Comparison of ENCODE assay signal across 1 cellular context in the genomic region with DNA sequence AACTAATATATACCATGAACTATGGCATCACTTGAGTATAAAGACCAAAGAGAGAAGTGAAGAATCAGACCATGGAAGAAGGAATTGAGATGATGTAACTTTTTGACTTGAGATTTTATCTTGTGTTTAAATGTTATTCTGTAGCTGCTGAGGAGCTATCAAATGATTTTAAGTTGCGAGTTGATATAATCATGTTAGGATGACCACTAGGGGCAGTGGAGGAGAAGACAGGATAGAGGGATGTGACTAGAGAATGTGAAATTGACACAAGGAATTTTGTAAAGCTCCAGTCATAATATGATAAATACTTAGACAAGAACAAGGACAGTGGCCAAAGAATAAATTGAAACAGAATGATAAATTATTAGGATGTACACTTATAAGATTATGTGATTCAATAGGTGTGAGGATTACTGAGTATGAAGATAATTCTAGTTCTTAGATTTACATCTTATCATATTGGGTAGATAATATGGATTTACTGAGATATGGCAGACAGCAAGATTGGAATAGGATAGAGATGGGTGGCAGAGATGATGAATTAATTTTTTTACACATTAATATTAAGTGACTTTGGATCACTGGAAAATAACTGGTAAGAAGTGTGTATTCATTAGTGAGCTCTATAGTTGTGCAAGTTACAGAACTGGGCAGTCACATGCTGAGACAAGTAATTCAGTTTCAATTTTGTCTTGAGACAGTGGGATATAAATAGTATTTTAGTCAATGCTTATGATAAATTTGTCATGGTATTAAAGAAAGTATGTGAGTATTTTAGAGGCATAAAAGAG.
TF ChIP-seq lines count a peak whose summit lies in the region.

No MANE protein-coding gene starts in this region.

TF ChIP-seq in GM23338, 12 proteins besides CTCF, POLR2A, EP300 and RAD21 (continued from another document):
- TF ChIP-seq, protein P1, sequence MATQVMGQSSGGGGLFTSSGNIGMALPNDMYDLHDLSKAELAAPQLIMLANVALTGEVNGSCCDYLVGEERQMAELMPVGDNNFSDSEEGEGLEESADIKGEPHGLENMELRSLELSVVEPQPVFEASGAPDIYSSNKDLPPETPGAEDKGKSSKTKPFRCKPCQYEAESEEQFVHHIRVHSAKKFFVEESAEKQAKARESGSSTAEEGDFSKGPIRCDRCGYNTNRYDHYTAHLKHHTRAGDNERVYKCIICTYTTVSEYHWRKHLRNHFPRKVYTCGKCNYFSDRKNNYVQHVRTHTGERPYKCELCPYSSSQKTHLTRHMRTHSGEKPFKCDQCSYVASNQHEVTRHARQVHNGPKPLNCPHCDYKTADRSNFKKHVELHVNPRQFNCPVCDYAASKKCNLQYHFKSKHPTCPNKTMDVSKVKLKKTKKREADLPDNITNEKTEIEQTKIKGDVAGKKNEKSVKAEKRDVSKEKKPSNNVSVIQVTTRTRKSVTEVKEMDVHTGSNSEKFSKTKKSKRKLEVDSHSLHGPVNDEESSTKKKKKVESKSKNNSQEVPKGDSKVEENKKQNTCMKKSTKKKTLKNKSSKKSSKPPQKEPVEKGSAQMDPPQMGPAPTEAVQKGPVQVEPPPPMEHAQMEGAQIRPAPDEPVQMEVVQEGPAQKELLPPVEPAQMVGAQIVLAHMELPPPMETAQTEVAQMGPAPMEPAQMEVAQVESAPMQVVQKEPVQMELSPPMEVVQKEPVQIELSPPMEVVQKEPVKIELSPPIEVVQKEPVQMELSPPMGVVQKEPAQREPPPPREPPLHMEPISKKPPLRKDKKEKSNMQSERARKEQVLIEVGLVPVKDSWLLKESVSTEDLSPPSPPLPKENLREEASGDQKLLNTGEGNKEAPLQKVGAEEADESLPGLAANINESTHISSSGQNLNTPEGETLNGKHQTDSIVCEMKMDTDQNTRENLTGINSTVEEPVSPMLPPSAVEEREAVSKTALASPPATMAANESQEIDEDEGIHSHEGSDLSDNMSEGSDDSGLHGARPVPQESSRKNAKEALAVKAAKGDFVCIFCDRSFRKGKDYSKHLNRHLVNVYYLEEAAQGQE (IDR thresholded peaks at IDR 0.05; ENCODE audit: unreplicated experiment): no peak
- no peak for TF ChIP-seq EZH2 (IDR thresholded peaks at IDR 0.05; ENCODE audit: low read depth, unreplicated experiment)
